In genomic region chr2:91772240-91772927, GRCh38 we compare ENCODE assay signal across 7 cellular contexts.
DNase-seq lines count a peak whose midpoint lies in the region; ATAC-seq and TF ChIP-seq lines count a peak whose summit lies in the region.
"Not testable (repeated sequence)": the region's sequence is repeated elsewhere in the genome, so short reads cannot be mapped to it uniquely, and the experiment has no call there.

No MANE protein-coding gene starts in this region.

- intact Hi-C loops in left lung (cut with DNase I); spleen (cut with DNase I; ENCODE audit: low total_unique reads): not testable (repeated sequence)

- 72 to 89% (median 82%) methylated on average over 1 to 12 of the region's 13 CpGs for WGBS in spleen, 5 donors

- H3K4me3 ChIP-seq in foreskin fibroblast (ENCODE audit: low read depth in 1 of 2, low read length in 2 of 2); left lung; spleen: not testable (repeated sequence)

- not testable (repeated sequence) for H3K9me3 Mint-ChIP-seq in activated T-helper 17 cell treated with anti-CD3 and anti-CD28 coated beads, Interleukin-2, amount 50 U/mL, for 72 hours; natural killer cell treated with Interleukin-12 subunit alpha and Interleukin-12 subunit beta and Interleukin-15 and Interleukin-18, amount 100 ng/mL, for 72 hours

- not testable (repeated sequence) for H3K4me3 Mint-ChIP-seq in activated T-helper 17 cell treated with anti-CD3 and anti-CD28 coated beads, Interleukin-2, amount 50 U/mL, for 72 hours; natural killer cell treated with Interleukin-12 subunit alpha and Interleukin-12 subunit beta and Interleukin-15 and Interleukin-18, amount 100 ng/mL, for 72 hours

- not testable (repeated sequence) for H3K27ac ChIP-seq in left lung, spleen

- H3K4me1 Mint-ChIP-seq in activated T-helper 17 cell treated with anti-CD3 and anti-CD28 coated beads, Interleukin-2, amount 50 U/mL, for 72 hours; natural killer cell treated with Interleukin-12 subunit alpha and Interleukin-12 subunit beta and Interleukin-15 and Interleukin-18, amount 100 ng/mL, for 72 hours (ENCODE audit: low read depth in 2 of 2): not testable (repeated sequence)

- ATAC-seq in activated T-helper 17 cell treated with anti-CD3 and anti-CD28 coated beads, Interleukin-2, amount 50 U/mL, for 72 hours (replicated peaks), result peak; percentile 34
- ATAC-seq in left lung, result peak; percentile 64
- peak; percentile 8 to 35 for ATAC-seq in natural killer cell treated with Interleukin-12 subunit alpha and Interleukin-12 subunit beta and Interleukin-15 and Interleukin-18, amount 100 ng/mL, for 72 hours

- TF ChIP-seq CTCF in foreskin fibroblast (IDR thresholded peaks at IDR 0.05; ENCODE audit: low read depth, low read length); left lung (IDR thresholded peaks at IDR 0.05); spleen (IDR thresholded peaks at IDR 0.05 in 8 of 11, conservative IDR thresholded peaks at IDR 0.05 in 3 of 11): not testable (repeated sequence)

- not testable (repeated sequence) for H3K27ac Mint-ChIP-seq in activated T-helper 17 cell treated with anti-CD3 and anti-CD28 coated beads, Interleukin-2, amount 50 U/mL, for 72 hours; natural killer cell treated with Interleukin-12 subunit alpha and Interleukin-12 subunit beta and Interleukin-15 and Interleukin-18, amount 100 ng/mL, for 72 hours

- H3K36me3 Mint-ChIP-seq in activated T-helper 17 cell treated with anti-CD3 and anti-CD28 coated beads, Interleukin-2, amount 50 U/mL, for 72 hours (ENCODE audit: low read depth); natural killer cell treated with Interleukin-12 subunit alpha and Interleukin-12 subunit beta and Interleukin-15 and Interleukin-18, amount 100 ng/mL, for 72 hours: not testable (repeated sequence)

- DNase-seq in Daoy (ENCODE audit: low read depth), result peak; percentile 69
- peak; percentile 10 for DNase-seq in M059J (ENCODE audit: low read depth)
- peak; percentile 10 to 15 for DNase-seq in foreskin fibroblast
- DNase-seq in left lung; natural killer cell treated with Interleukin-12 subunit alpha and Interleukin-12 subunit beta and Interleukin-15 and Interleukin-18, amount 100 ng/mL, for 72 hours (ENCODE audit: low spot score): not testable (repeated sequence)
- peak; percentile 55 for DNase-seq in spleen

- not testable (repeated sequence) for H3K9me3 ChIP-seq in left lung, spleen

- not testable (repeated sequence) for H3K27me3 Mint-ChIP-seq in activated T-helper 17 cell treated with anti-CD3 and anti-CD28 coated beads, Interleukin-2, amount 50 U/mL, for 72 hours; natural killer cell treated with Interleukin-12 subunit alpha and Interleukin-12 subunit beta and Interleukin-15 and Interleukin-18, amount 100 ng/mL, for 72 hours

- not testable (repeated sequence) for H3K36me3 ChIP-seq in left lung, spleen

- TF ChIP-seq POLR2A in spleen (IDR thresholded peaks at IDR 0.05), result not testable (repeated sequence)

- H3K27me3 ChIP-seq in left lung; spleen (replicated peaks in 1 of 7): not testable (repeated sequence)

- H3K4me1 ChIP-seq in left lung, spleen: not testable (repeated sequence)
